Comparison of ENCODE assay signal across 12 cellular contexts in genomic region chr20:62305765-62306431, GRCh38. TPM values are rescaled to one million over a fixed set of nuclear protein-coding genes. Genes with fewer than 3 reads are reported as not detected.
DNase-seq lines count a peak whose midpoint lies in the region; ATAC-seq and TF ChIP-seq lines count a peak whose summit lies in the region.
"Had no signal": no experiment of that assay in that cellular context is flagged by ENCODE, and none has a peak within 500 bp of the region (broad histone marks: within the 10 kb centered on the region; RNA-seq: fewer than 3 reads in every experiment).

No MANE protein-coding gene starts in this region.

- ATAC-seq in central memory CD8-positive, alpha-beta T cell (replicated peaks; ENCODE audit: extremely low read depth, poor library complexity, severe bottlenecking): no peak
- ATAC-seq in HG02759 (IDR thresholded peaks at IDR 0.05; ENCODE audit: unreplicated experiment): no peak
- ATAC-seq: lower lobe of right lung had no signal

- no peak overlapping the region for H3K4me3 ChIP-seq in osteoblast (ENCODE audit: insufficient read depth, low read length)

- no peak overlapping the region for H3K4me2 ChIP-seq in osteoblast (ENCODE audit: insufficient read depth, low read length)

- H2AFZ ChIP-seq in osteoblast (ENCODE audit: low read length): no peak overlapping the region

- POLR2A ChIA-PET in activated CD4-positive, alpha-beta memory T cell treated with anti-CD3 and anti-CD28 coated beads, Interleukin-2, amount 10 ng/mL, durations not matched to agents 7 days and 5 days (lab: Charles Lee): interaction anchor here (1.5 kb wide), 1 partner anchor 9 kb away, joined by 3 read pairs; no protein-coding TSS in a partner anchor
- POLR2A ChIA-PET in activated CD4-positive, alpha-beta memory T cell treated with anti-CD3 and anti-CD28 coated beads for 36 hours (lab: Charles Lee): no interaction called here

- CTCF ChIA-PET in activated CD4-positive, alpha-beta memory T cell treated with anti-CD3 and anti-CD28 coated beads, Interleukin-2, amount 10 ng/mL, durations not matched to agents 7 days and 5 days (lab: Charles Lee): no interaction called here
- CTCF ChIA-PET in activated CD4-positive, alpha-beta memory T cell treated with anti-CD3 and anti-CD28 coated beads for 36 hours (lab: Charles Lee): interaction anchor here (0.7 to 1.4 kb wide), 2 partner anchors 77 to 333 kb away, joined by 3 to 7 read pairs; no protein-coding TSS in a partner anchor

- peaks cover 18% of the 10 kb centered on the region for H3K4me1 ChIP-seq in osteoblast (ENCODE audit: insufficient read depth, low read length)

- no peaks in the 10 kb centered on the region for H3K9me3 ChIP-seq in osteoblast (ENCODE audit: low read depth, low read length)
- H3K9me3 ChIP-seq: lower lobe of right lung had no signal

- H3K4me3 Mint-ChIP-seq in activated CD4-positive, alpha-beta memory T cell treated with anti-CD3 and anti-CD28 coated beads, Interleukin-2, amount 10 ng/mL, durations not matched to agents 7 days and 5 days: peak overlapping the region; percentile 17
- H3K4me3 Mint-ChIP-seq in activated CD4-positive, alpha-beta memory T cell treated with anti-CD3 and anti-CD28 coated beads for 36 hours: no peak overlapping the region
- H3K4me3 Mint-ChIP-seq in central memory CD8-positive, alpha-beta T cell: peak overlapping the region; percentile 96

- peaks cover 43% of the 10 kb centered on the region for H3K36me3 ChIP-seq in osteoblast (ENCODE audit: insufficient read depth, low read length)

- H3K9me3 Mint-ChIP-seq in activated CD4-positive, alpha-beta memory T cell treated with anti-CD3 and anti-CD28 coated beads, Interleukin-2, amount 10 ng/mL, durations not matched to agents 7 days and 5 days: no peaks in the 10 kb centered on the region
- no peaks in the 10 kb centered on the region for H3K9me3 Mint-ChIP-seq in activated CD4-positive, alpha-beta memory T cell treated with anti-CD3 and anti-CD28 coated beads for 36 hours
- no peaks in the 10 kb centered on the region for H3K9me3 Mint-ChIP-seq in central memory CD8-positive, alpha-beta T cell

- H3K27ac Mint-ChIP-seq in activated CD4-positive, alpha-beta memory T cell treated with anti-CD3 and anti-CD28 coated beads, Interleukin-2, amount 10 ng/mL, durations not matched to agents 7 days and 5 days: no peak overlapping the region
- H3K27ac Mint-ChIP-seq in activated CD4-positive, alpha-beta memory T cell treated with anti-CD3 and anti-CD28 coated beads for 36 hours: no peak overlapping the region
- no peak overlapping the region for H3K27ac Mint-ChIP-seq in central memory CD8-positive, alpha-beta T cell (ENCODE audit: low read depth)

- peaks cover 40% of the 10 kb centered on the region for H3K36me3 Mint-ChIP-seq in activated CD4-positive, alpha-beta memory T cell treated with anti-CD3 and anti-CD28 coated beads, Interleukin-2, amount 10 ng/mL, durations not matched to agents 7 days and 5 days (ENCODE audit: low read depth)
- H3K36me3 Mint-ChIP-seq in activated CD4-positive, alpha-beta memory T cell treated with anti-CD3 and anti-CD28 coated beads for 36 hours: peaks cover 23% of the 10 kb centered on the region
- peaks cover 24% of the 10 kb centered on the region for H3K36me3 Mint-ChIP-seq in central memory CD8-positive, alpha-beta T cell (ENCODE audit: insufficient read depth)

- H4K20me1 ChIP-seq in osteoblast (ENCODE audit: insufficient read depth, low read length): peaks cover 52% of the 10 kb centered on the region

- H3K79me2 ChIP-seq in osteoblast (ENCODE audit: insufficient read depth, low read length): peaks cover 51% of the 10 kb centered on the region

- TF ChIP-seq POLR2A in erythroblast (IDR thresholded peaks at IDR 0.05; ENCODE audit: low read length): no peak

- H3K27me3 Mint-ChIP-seq in activated CD4-positive, alpha-beta memory T cell treated with anti-CD3 and anti-CD28 coated beads, Interleukin-2, amount 10 ng/mL, durations not matched to agents 7 days and 5 days: no peaks in the 10 kb centered on the region
- H3K27me3 Mint-ChIP-seq in activated CD4-positive, alpha-beta memory T cell treated with anti-CD3 and anti-CD28 coated beads for 36 hours: no peaks in the 10 kb centered on the region
- H3K27me3 Mint-ChIP-seq in central memory CD8-positive, alpha-beta T cell: no peaks in the 10 kb centered on the region

- H3K27me3 ChIP-seq in osteoblast (ENCODE audit: insufficient read depth, low read length): no peaks in the 10 kb centered on the region

- TF ChIP-seq CTCF in osteoblast (IDR thresholded peaks at IDR 0.05; ENCODE audit: extremely low read depth, low read depth, low read length): no peak

- peaks cover 31% of the 10 kb centered on the region for H3K4me1 Mint-ChIP-seq in activated CD4-positive, alpha-beta memory T cell treated with anti-CD3 and anti-CD28 coated beads, Interleukin-2, amount 10 ng/mL, durations not matched to agents 7 days and 5 days
- H3K4me1 Mint-ChIP-seq in activated CD4-positive, alpha-beta memory T cell treated with anti-CD3 and anti-CD28 coated beads for 36 hours (ENCODE audit: low read depth): peaks cover 27% of the 10 kb centered on the region
- H3K4me1 Mint-ChIP-seq in central memory CD8-positive, alpha-beta T cell: peaks cover 30% of the 10 kb centered on the region

- no peak overlapping the region for H3K27ac ChIP-seq in osteoblast (ENCODE audit: low read depth, low read length)
- H3K27ac ChIP-seq: lower lobe of right lung had no signal

- intact Hi-C loops in activated CD4-positive, alpha-beta memory T cell treated with anti-CD3 and anti-CD28 coated beads for 36 hours (cut with micrococcal nuclease): no loop called here

- no peak for DNase-seq in activated CD4-positive, alpha-beta memory T cell treated with anti-CD3 and anti-CD28 coated beads, Interleukin-2, amount 10 ng/mL, durations not matched to agents 7 days and 5 days
- DNase-seq in activated CD4-positive, alpha-beta memory T cell treated with anti-CD3 and anti-CD28 coated beads for 36 hours: no peak
- peak; percentile 96 to 97 for DNase-seq in Kasumi-1 (lab: John Stamatoyannopoulos, UW)
- DNase-seq in central memory CD8-positive, alpha-beta T cell (ENCODE audit: low spot score in 2 of 2): no peak
- DNase-seq in osteoblast (ENCODE audit: insufficient read length, low spot score, missing footprints): peak; percentile 85
- DNase-seq in NCI-H1436 (lab: John Stamatoyannopoulos, UW): no peak
- no peak for DNase-seq in erythroblast (lab: John Stamatoyannopoulos, UW)
- DNase-seq: amygdala, KG1, lower lobe of right lung, NCI-H524 treated with DMSO at 0.1 percent for 48 hours had no signal

RNA-seq across cellular contexts. Expression of gene ADRM1, which starts 3.1 kb away (rescaled TPM):
- 10 to 100 TPM; 90.1 to 91.0 TPM for total RNA-seq in activated CD4-positive, alpha-beta memory T cell treated with anti-CD3 and anti-CD28 coated beads, Interleukin-2, amount 10 ng/mL, durations not matched to agents 7 days and 5 days
- 100 to 1,000 TPM in 1 of 2 experiments, 10 to 100 TPM in 1; 98.6 to 101 TPM for total RNA-seq in activated CD4-positive, alpha-beta memory T cell treated with anti-CD3 and anti-CD28 coated beads for 36 hours
- total RNA-seq in osteoblast: 93.1 and 103 TPM in 2 replicates

Comparison
In these comparisons a context has a peak if more than half of its experiments do, and no peak if none do; other contexts are left out.
1. DNase-seq: peak in Kasumi-1 (2 of 2) and osteoblast (single experiment); none in activated CD4-positive, alpha-beta memory T cell treated with anti-CD3 and anti-CD28 coated beads, Interleukin-2, amount 10 ng/mL, durations not matched to agents 7 days and 5 days (single experiment), activated CD4-positive, alpha-beta memory T cell treated with anti-CD3 and anti-CD28 coated beads for 36 hours (single experiment), central memory CD8-positive, alpha-beta T cell (0 of 2), NCI-H1436 (single experiment) and erythroblast (0 of 2).